In the genomic region with DNA sequence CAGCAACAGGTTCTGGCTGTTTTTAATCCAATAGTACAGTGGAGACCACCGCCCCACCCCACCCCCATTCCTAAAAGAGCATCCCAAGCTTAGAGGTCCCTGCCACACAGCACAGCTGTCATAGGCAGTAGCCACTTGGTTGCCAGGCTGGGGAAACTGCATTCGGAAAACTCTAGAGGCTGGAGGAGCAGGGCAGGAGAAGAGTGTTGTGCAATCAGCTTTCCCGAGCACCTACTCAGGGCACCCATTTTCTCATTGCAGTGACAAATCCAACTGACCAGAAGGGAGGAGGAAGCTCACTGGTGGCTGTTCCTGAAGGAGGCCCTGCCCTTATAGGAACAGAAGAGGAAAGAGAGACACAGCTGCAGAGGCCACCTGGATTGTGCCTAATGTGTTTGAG, we compare ENCODE assay signal across 13 cellular contexts. TPM values are rescaled to one million over a fixed set of nuclear protein-coding genes. Genes with fewer than 3 reads are reported as not detected.
DNase-seq lines count a peak whose midpoint lies in the region; ATAC-seq, FAIRE-seq and TF ChIP-seq lines count a peak whose summit lies in the region.
"Had no signal": no experiment of that assay in that cellular context is flagged by ENCODE, and none has a peak within 500 bp of the region (broad histone marks: within the 10 kb centered on the region; RNA-seq: fewer than 3 reads in every experiment).

No MANE protein-coding gene starts in this region.

- DNase-seq in A549 (ENCODE audit: low read depth in 1 of 2, low spot score in 1 of 2) = peak; percentile 8 to 48
- DNase-seq in NCI-H460 (ENCODE audit: extremely low read depth, low read depth) = peak; percentile 81
- no peak for DNase-seq in epithelial cell of prostate (ENCODE audit: low read depth, low spot score)
- peak; percentile 70 for DNase-seq in mesenchymal stem cell
- no peak for DNase-seq in superior temporal gyrus (ENCODE audit: extremely low spot score)
- no peak for DNase-seq in NCI-H226
- DNase-seq in stimulated activated naive CD4-positive, alpha-beta T cell treated with Interleukin-2 at 50 U/mL for 16 hours (lab: John Stamatoyannopoulos, UW) = no peak
- DNase-seq: activated CD4-positive, alpha-beta memory T cell treated with anti-CD3 and anti-CD28 coated beads for 36 hours; central memory CD4-positive, alpha-beta T cell; left cardiac atrium; thyroid gland had no signal

- WGBS in A549 (ENCODE audit: missing lambda C conversion rate) = 12% methylated on average over 3 of the region's 3 CpGs
- 76% methylated on average over 2 of the region's 3 CpGs for WGBS in mesenchymal stem cell

- H3K9ac ChIP-seq in mesenchymal stem cell (ENCODE audit: low read length) = peak overlapping the region; percentile 80

- peak overlapping the region; percentile 92 for H3K4me2 ChIP-seq in A549
- peak overlapping the region; percentile 74 for H3K4me2 ChIP-seq in mesenchymal stem cell (ENCODE audit: low read length, poor library complexity, severe bottlenecking)

- H4K91ac ChIP-seq in mesenchymal stem cell (ENCODE audit: low read length) = peak overlapping the region; percentile 25

- peak overlapping the region; percentile 15 to 60 for H3K4ac ChIP-seq in mesenchymal stem cell (ENCODE audit: low read depth in 1 of 2, low read length in 2 of 2)

- H3K27ac ChIP-seq in A549 (peak overlapping the region; percentile 96 to 97), epithelial cell of prostate (peak overlapping the region; percentile 76), mesenchymal stem cell (ENCODE audit: low read length, poor library complexity, severe bottlenecking) (peak overlapping the region; percentile 85)
- H3K27ac ChIP-seq: SJSA1, thyroid gland had no signal

- H3K4me3 ChIP-seq in A549 = peak overlapping the region; percentile 91
- H3K4me3 ChIP-seq in mesenchymal stem cell (ENCODE audit: insufficient read depth in 1 of 2, low read depth in 1 of 2, low read length in 2 of 2) = peak overlapping the region; percentile 62 to 80
- H3K4me3 ChIP-seq: SJSA1 had no signal

- H3K23ac ChIP-seq in mesenchymal stem cell (ENCODE audit: low read length in 2 of 2) = peak overlapping the region in 1 of 2 experiments; percentile 3

- H3K79me1 ChIP-seq in mesenchymal stem cell (replicated peaks; ENCODE audit: low read length, poor library complexity, severe bottlenecking) = no peaks in the 10 kb centered on the region

- no peak overlapping the region for H2BK15ac ChIP-seq in mesenchymal stem cell (ENCODE audit: low read depth, poor library complexity, severe bottlenecking)

- no peak overlapping the region for H2AK5ac ChIP-seq in mesenchymal stem cell (ENCODE audit: low read length, severe bottlenecking)

- H3K14ac ChIP-seq in mesenchymal stem cell (ENCODE audit: low read length in 2 of 2) = no peak overlapping the region

- TF ChIP-seq POLR2A in A549 (IDR thresholded peaks at IDR 0.05; ENCODE audit: low read length) = no peak

- TF ChIP-seq CTCF in A549 (IDR thresholded peaks at IDR 0.05) = no peak

- ATAC-seq in A549 (peak in 1 of 2 experiments; percentile 30; a peak in 3 of 6 replicates), HG02571 (IDR thresholded peaks at IDR 0.05; ENCODE audit: unreplicated experiment) (no peak)

- no peak for FAIRE-seq in A549 (lab: Jason Lieb, UNC)

- peak overlapping the region; percentile 59 for H4K8ac ChIP-seq in mesenchymal stem cell (ENCODE audit: low read length)

- CTCF ChIA-PET in A549 (lab: Yijun Ruan, JAX) = interaction anchor here (0.6 to 2.0 kb wide), 2 partner anchors 9 to 143 kb away, joined by 3 to 5 read pairs; no protein-coding TSS in a partner anchor

- H2AFZ ChIP-seq in mesenchymal stem cell (ENCODE audit: low read depth, low read length) = no peak overlapping the region

- no peak for TF ChIP-seq EP300 in A549 (IDR thresholded peaks at IDR 0.05)

- no peaks in the 10 kb centered on the region for H3K36me3 ChIP-seq in mesenchymal stem cell (ENCODE audit: control insufficient read depth in 1 of 2, insufficient read depth in 2 of 2, low read depth in 1 of 2, low read length in 2 of 2)
- H3K36me3 ChIP-seq: SJSA1, thyroid gland had no signal

- H3K9me3 ChIP-seq in A549 (0 out of 3 replicates have a peak, but pooled peaks cover 4% of the 10 kb centered on the region), mesenchymal stem cell (ENCODE audit: control insufficient read depth, low read length) (no peaks in the 10 kb centered on the region)
- H3K9me3 ChIP-seq: SJSA1, thyroid gland had no signal

- H2BK120ac ChIP-seq in mesenchymal stem cell (ENCODE audit: low read depth, low read length) = no peak overlapping the region

- H3K18ac ChIP-seq in mesenchymal stem cell (ENCODE audit: low read depth in 1 of 2, low read length in 2 of 2) = peak overlapping the region; percentile 37 to 61

- no peak for TF ChIP-seq RAD21 in A549 (conservative IDR thresholded peaks at IDR 0.05 in 1 of 2, IDR thresholded peaks at IDR 0.05 in 1 of 2)

- POLR2A ChIA-PET in A549 (lab: Yijun Ruan, JAX) = interaction anchor here (0.6 to 1.3 kb wide), 2 partner anchors 145 to 229 kb away, joined by 3 read pairs; a partner anchor contains a TSS

- H2BK5ac ChIP-seq in mesenchymal stem cell (ENCODE audit: low read depth, low read length, poor library complexity, severe bottlenecking) = no peak overlapping the region

- no peaks in the 10 kb centered on the region for H3K27me3 ChIP-seq in mesenchymal stem cell (ENCODE audit: control insufficient read depth in 1 of 2, insufficient read depth in 1 of 2, low read length in 2 of 2)
- H3K27me3 ChIP-seq: thyroid gland had no signal

- H2BK12ac ChIP-seq in mesenchymal stem cell (ENCODE audit: low read length in 2 of 2) = peak overlapping the region; percentile 1 to 49

- H3K4me1 ChIP-seq in A549 (peaks cover 35% of the 10 kb centered on the region; the same call in 2 of the 3 replicates), mesenchymal stem cell (ENCODE audit: control insufficient read depth, insufficient read depth, low read depth, low read length) (peaks cover 5% of the 10 kb centered on the region)

TF ChIP-seq in A549, 52 proteins besides CTCF, POLR2A, EP300 and RAD21:
- peak; percentile 82 to 84 for TF ChIP-seq CEBPB (IDR thresholded peaks at IDR 0.05)
- no peak for TF ChIP-seq NFE2L2 (conservative IDR thresholded peaks at IDR 0.05; ENCODE audit: low read length)
TF ChIP-seq in A549: peak in this region for 1.

RNA-seq across cellular contexts. Expression of a gene that starts 1.1 kb away (rescaled TPM):
- 16.3 and 20.0 TPM in 2 replicates for polyA plus RNA-seq in A549 (2011; rRNA removed)
- 23.1 and 27.7 TPM in 2 replicates for polyA plus RNA-seq in A549 (2012; cell fraction: cytosol; rRNA removed)
- polyA plus RNA-seq in A549 (2012; cell fraction: nucleus; rRNA removed) = 15.8 and 29.3 TPM in 2 replicates
- polyA plus RNA-seq in A549 (2017; fragmentation: RNase III; extraction: RNeasy Plus Mini Kit Qiagen cat#74134 plus additional on column Dnase treatment) = 12.9 to 16.2 TPM (median 14.9 TPM) in 3 replicates
- polyA minus RNA-seq in A549 (2011; rRNA and poly(A)+ RNA removed) = 3.1 and 5.4 TPM in 2 replicates
- 507 and 527 TPM in 2 replicates for total RNA-seq in NCI-H460 (2014; rRNA removed; shearing (Covaris generic))
- 507 and 531 TPM in 2 replicates for polyA plus RNA-seq in NCI-H460 (2014; cell fraction: nucleus; rRNA removed)
- 274 TPM for polyA plus RNA-seq in mesenchymal stem cell (2013, experiment 1 of 2)
- 286 TPM for polyA plus RNA-seq in mesenchymal stem cell (2013, experiment 2 of 2)
- total RNA-seq: activated CD4-positive, alpha-beta memory T cell treated with anti-CD3 and anti-CD28 coated beads for 36 hours had no signal

RNA-seq across cellular contexts. Expression of a gene that starts 17.2 kb away (rescaled TPM):
- polyA plus RNA-seq in A549 (2011; rRNA removed) = not detected in 2 replicates
- polyA plus RNA-seq in A549 (2012; cell fraction: cytosol; rRNA removed) = not detected in 2 replicates
- polyA plus RNA-seq in A549 (2012; cell fraction: nucleus; rRNA removed) = not detected in 2 replicates
- not detected in 3 replicates for polyA plus RNA-seq in A549 (2017; fragmentation: RNase III; extraction: RNeasy Plus Mini Kit Qiagen cat#74134 plus additional on column Dnase treatment)
- polyA minus RNA-seq in A549 (2011; rRNA and poly(A)+ RNA removed) = not detected in 2 replicates
- total RNA-seq in NCI-H460 (2014; rRNA removed; shearing (Covaris generic)) = 0.27 TPM in 1 of 2 replicates, not detected in the other
- not detected in 2 replicates for polyA plus RNA-seq in NCI-H460 (2014; cell fraction: nucleus; rRNA removed)
- polyA plus RNA-seq in mesenchymal stem cell (2013, experiment 1 of 2) = 0.14 TPM
- polyA plus RNA-seq in mesenchymal stem cell (2013, experiment 2 of 2) = not detected
- total RNA-seq: activated CD4-positive, alpha-beta memory T cell treated with anti-CD3 and anti-CD28 coated beads for 36 hours; left cardiac atrium; SJSA1; thyroid gland had no signal

RNA-seq across cellular contexts. Expression of a gene that starts 33.8 kb away (rescaled TPM):
- 0.06 TPM in 1 of 2 replicates, not detected in the other for polyA plus RNA-seq in A549 (2011; rRNA removed)
- 0.01 TPM in 1 of 2 replicates, not detected in the other for polyA plus RNA-seq in A549 (2012; cell fraction: cytosol; rRNA removed)
- polyA plus RNA-seq in A549 (2012; cell fraction: nucleus; rRNA removed) = not detected in 2 replicates
- polyA plus RNA-seq in A549 (2017; fragmentation: RNase III; extraction: RNeasy Plus Mini Kit Qiagen cat#74134 plus additional on column Dnase treatment) = 0.11 to 0.16 TPM in 2 of 3 replicates, not detected in the other
- not detected in 2 replicates for polyA minus RNA-seq in A549 (2011; rRNA and poly(A)+ RNA removed)
- not detected in 2 replicates for total RNA-seq in NCI-H460 (2014; rRNA removed; shearing (Covaris generic))
- polyA plus RNA-seq in NCI-H460 (2014; cell fraction: nucleus; rRNA removed) = not detected in 2 replicates
- 6.8 TPM for polyA plus RNA-seq in mesenchymal stem cell (2013, experiment 1 of 2)
- 7.1 TPM for polyA plus RNA-seq in mesenchymal stem cell (2013, experiment 2 of 2)
- total RNA-seq: activated CD4-positive, alpha-beta memory T cell treated with anti-CD3 and anti-CD28 coated beads for 36 hours; SJSA1; thyroid gland had no signal

Comparison
In these comparisons a context has a peak if more than half of its experiments do, and no peak if none do; other contexts are left out.
1. DNase-seq: peak in A549 (2 of 2), NCI-H460 (single experiment) and mesenchymal stem cell (single experiment); none in epithelial cell of prostate (single experiment), superior temporal gyrus (single experiment), NCI-H226 (single experiment) and stimulated activated naive CD4-positive, alpha-beta T cell treated with Interleukin-2 at 50 U/mL for 16 hours (single experiment).
2. Peak in every context shown above with its lines, with median percentiles within 50 percentile points of each other: H3K27ac ChIP-seq.